In genomic region chr13:83867708-83868107, GRCh38 we compare ENCODE assay signal across 33 cellular contexts. TPM values are rescaled to one million over a fixed set of nuclear protein-coding genes. Genes with fewer than 3 reads are reported as not detected.
"Had no signal": no experiment of that assay in that cellular context is flagged by ENCODE, and none has a peak within 500 bp of the region (broad histone marks: within the 10 kb centered on the region; RNA-seq: fewer than 3 reads in every experiment).

No MANE protein-coding gene starts in this region.

- H3K9me3 Mint-ChIP-seq: activated CD4-positive, alpha-beta memory T cell treated with anti-CD3 and anti-CD28 coated beads, Interleukin-2, amount 10 ng/mL, durations not matched to agents 7 days and 5 days; activated CD4-positive, alpha-beta T cell treated with anti-CD3 and anti-CD28 coated beads, Interleukin-2, amount 10 ng/mL, durations not matched to agents 7 days and 5 days; activated naive CD4-positive, alpha-beta T cell treated with anti-CD3 and anti-CD28 coated beads, Interleukin-2, amount 10 ng/mL, durations not matched to agents 7 days and 5 days; activated naive CD8-positive, alpha-beta T cell treated with anti-CD3 and anti-CD28 coated beads, Interleukin-2, amount 10 ng/mL, durations not matched to agents 7 days and 5 days had no signal

- H3K9me3 ChIP-seq: ascending aorta, breast epithelium, colonic mucosa, esophagus squamous epithelium, gastroesophageal sphincter had no signal

- H3K36me3 Mint-ChIP-seq: activated naive CD4-positive, alpha-beta T cell treated with anti-CD3 and anti-CD28 coated beads, Interleukin-2, amount 10 ng/mL, durations not matched to agents 7 days and 5 days; activated naive CD4-positive, alpha-beta T cell treated with anti-CD3 and anti-CD28 coated beads, Interleukin-2, amount 50 U/mL, for 72 hours; activated naive CD8-positive, alpha-beta T cell treated with anti-CD3 and anti-CD28 coated beads, Interleukin-2, amount 10 ng/mL, durations not matched to agents 7 days and 5 days had no signal

- DNase-seq: activated CD4-positive, alpha-beta memory T cell treated with anti-CD3 and anti-CD28 coated beads, Interleukin-2, amount 10 ng/mL, durations not matched to agents 7 days and 5 days; activated CD4-positive, alpha-beta T cell treated with anti-CD3 and anti-CD28 coated beads for 1 hour; activated CD4-positive, alpha-beta T cell treated with anti-CD3 and anti-CD28 coated beads for 4 hours; activated CD4-positive, alpha-beta T cell treated with anti-CD3 and anti-CD28 coated beads, Interleukin-2, amount 10 ng/mL, durations not matched to agents 7 days and 5 days; activated CD4-positive, alpha-beta T cell treated with anti-CD3 and anti-CD28 coated beads, Interleukin-2, amount 50 U/mL, for 4 hours; activated CD8-positive, alpha-beta memory T cell treated with anti-CD3 and anti-CD28 coated beads, Interleukin-2, amount 50 U/mL, for 48 hours; activated gamma-delta T cell; activated naive CD4-positive, alpha-beta T cell; activated naive CD4-positive, alpha-beta T cell treated with anti-CD3 and anti-CD28 coated beads, Interleukin-2, amount 10 ng/mL, durations not matched to agents 7 days and 5 days; activated naive CD8-positive, alpha-beta T cell treated with anti-CD3 and anti-CD28 coated beads, Interleukin-2, amount 10 ng/mL, durations not matched to agents 7 days and 5 days; activated T-cell treated with anti-CD3 and anti-CD28 coated beads for 4 hours; activated T-cell treated with anti-CD3 and anti-CD28 coated beads, Interleukin-2, amount 50 U/mL, for 24 hours; activated T-cell treated with anti-CD3 and anti-CD28 coated beads, Interleukin-2, amount 50 U/mL, for 72 hours; central memory CD4-positive, alpha-beta T cell; cerebellar nuclear complex; colonic mucosa; effector CD8-positive, alpha-beta T cell; esophagus squamous epithelium; foreskin melanocyte; head of caudate nucleus; T-helper 2 cell had no signal

- H3K4me1 ChIP-seq: ascending aorta, breast epithelium, colonic mucosa, esophagus squamous epithelium, gastroesophageal sphincter had no signal

- H3K4me3 ChIP-seq: ascending aorta, breast epithelium, cardiac muscle cell, colonic mucosa, esophagus squamous epithelium, gastroesophageal sphincter had no signal

- H3K36me3 ChIP-seq: ascending aorta, breast epithelium, cardiac muscle cell, colonic mucosa, esophagus squamous epithelium, gastroesophageal sphincter had no signal

- H3K4me1 Mint-ChIP-seq: activated CD4-positive, alpha-beta memory T cell treated with anti-CD3 and anti-CD28 coated beads, Interleukin-2, amount 10 ng/mL, durations not matched to agents 7 days and 5 days; activated CD4-positive, alpha-beta T cell treated with anti-CD3 and anti-CD28 coated beads, Interleukin-2, amount 10 ng/mL, durations not matched to agents 7 days and 5 days; activated naive CD4-positive, alpha-beta T cell treated with anti-CD3 and anti-CD28 coated beads, Interleukin-2, amount 10 ng/mL, durations not matched to agents 7 days and 5 days; activated naive CD8-positive, alpha-beta T cell treated with anti-CD3 and anti-CD28 coated beads, Interleukin-2, amount 10 ng/mL, durations not matched to agents 7 days and 5 days had no signal

- H3K4me3 Mint-ChIP-seq: activated CD4-positive, alpha-beta memory T cell treated with anti-CD3 and anti-CD28 coated beads, Interleukin-2, amount 10 ng/mL, durations not matched to agents 7 days and 5 days; activated CD4-positive, alpha-beta T cell treated with anti-CD3 and anti-CD28 coated beads, Interleukin-2, amount 10 ng/mL, durations not matched to agents 7 days and 5 days; activated naive CD4-positive, alpha-beta T cell treated with anti-CD3 and anti-CD28 coated beads, Interleukin-2, amount 10 ng/mL, durations not matched to agents 7 days and 5 days; activated naive CD8-positive, alpha-beta T cell treated with anti-CD3 and anti-CD28 coated beads, Interleukin-2, amount 10 ng/mL, durations not matched to agents 7 days and 5 days; activated T-cell treated with anti-CD3 and anti-CD28 coated beads, Interleukin-2, amount 50 U/mL, for 24 hours; activated T-cell treated with anti-CD3 and anti-CD28 coated beads, Interleukin-2, amount 50 U/mL, for 72 hours; brain had no signal

- H3K27ac ChIP-seq: ascending aorta, breast epithelium, cardiac muscle cell, colonic mucosa, epithelial cell of prostate, esophagus squamous epithelium, gastroesophageal sphincter had no signal

- H3K27ac Mint-ChIP-seq: activated CD4-positive, alpha-beta memory T cell treated with anti-CD3 and anti-CD28 coated beads, Interleukin-2, amount 10 ng/mL, durations not matched to agents 7 days and 5 days; activated CD4-positive, alpha-beta T cell treated with anti-CD3 and anti-CD28 coated beads, Interleukin-2, amount 10 ng/mL, durations not matched to agents 7 days and 5 days; activated naive CD4-positive, alpha-beta T cell treated with anti-CD3 and anti-CD28 coated beads, Interleukin-2, amount 10 ng/mL, durations not matched to agents 7 days and 5 days; activated naive CD4-positive, alpha-beta T cell treated with anti-CD3 and anti-CD28 coated beads, Interleukin-2, amount 50 U/mL, for 72 hours; activated naive CD8-positive, alpha-beta T cell treated with anti-CD3 and anti-CD28 coated beads, Interleukin-2, amount 10 ng/mL, durations not matched to agents 7 days and 5 days; activated T-cell treated with anti-CD3 and anti-CD28 coated beads, Interleukin-2, amount 50 U/mL, for 24 hours; activated T-cell treated with anti-CD3 and anti-CD28 coated beads, Interleukin-2, amount 50 U/mL, for 72 hours; brain had no signal

- H3K27me3 Mint-ChIP-seq: activated CD4-positive, alpha-beta memory T cell treated with anti-CD3 and anti-CD28 coated beads, Interleukin-2, amount 10 ng/mL, durations not matched to agents 7 days and 5 days; activated CD4-positive, alpha-beta T cell treated with anti-CD3 and anti-CD28 coated beads, Interleukin-2, amount 10 ng/mL, durations not matched to agents 7 days and 5 days; activated naive CD4-positive, alpha-beta T cell treated with anti-CD3 and anti-CD28 coated beads, Interleukin-2, amount 10 ng/mL, durations not matched to agents 7 days and 5 days; activated naive CD8-positive, alpha-beta T cell treated with anti-CD3 and anti-CD28 coated beads, Interleukin-2, amount 10 ng/mL, durations not matched to agents 7 days and 5 days; activated T-cell treated with anti-CD3 and anti-CD28 coated beads, Interleukin-2, amount 50 U/mL, for 24 hours; brain had no signal

- ATAC-seq: activated naive CD4-positive, alpha-beta T cell treated with anti-CD3 and anti-CD28 coated beads, Interleukin-2, amount 50 U/mL, for 72 hours; activated T-cell treated with anti-CD3 and anti-CD28 coated beads, Interleukin-2, amount 50 U/mL, for 72 hours; gastroesophageal sphincter had no signal

- H3K27me3 ChIP-seq: ascending aorta, breast epithelium, cardiac muscle cell, colonic mucosa, esophagus squamous epithelium, gastroesophageal sphincter had no signal

RNA-seq across cellular contexts. Expression of gene SLITRK1, which starts 14.6 kb away (rescaled TPM):
- total RNA-seq: activated CD4-positive, alpha-beta memory T cell treated with anti-CD3 and anti-CD28 coated beads, Interleukin-2, amount 10 ng/mL, durations not matched to agents 7 days and 5 days; activated CD4-positive, alpha-beta T cell treated with anti-CD3 and anti-CD28 coated beads, Interleukin-2, amount 10 ng/mL, durations not matched to agents 7 days and 5 days; activated naive CD4-positive, alpha-beta T cell treated with anti-CD3 and anti-CD28 coated beads, Interleukin-2, amount 50 U/mL, for 72 hours; activated naive CD8-positive, alpha-beta T cell treated with anti-CD3 and anti-CD28 coated beads, Interleukin-2, amount 10 ng/mL, durations not matched to agents 7 days and 5 days; activated T-cell treated with anti-CD3 and anti-CD28 coated beads, Interleukin-2, amount 50 U/mL, for 72 hours; ascending aorta; breast epithelium; cardiac muscle cell; colonic mucosa; dermis microvascular lymphatic vessel endothelial cell; endothelial cell of umbilical vein; esophagus squamous epithelium; fibroblast of lung; fibroblast of villous mesenchyme; gastroesophageal sphincter; glomerular endothelial cell had no signal
